In genomic region chr3:133854971-133855370, GRCh38 we compare ENCODE assay signal across 25 cellular contexts. TPM values are rescaled to one million over a fixed set of nuclear protein-coding genes. Genes with fewer than 3 reads are reported as not detected.
DNase-seq lines count a peak whose midpoint lies in the region; ATAC-seq and TF ChIP-seq lines count a peak whose summit lies in the region.
"Had no signal": no experiment of that assay in that cellular context is flagged by ENCODE, and none has a peak within 500 bp of the region (broad histone marks: within the 10 kb centered on the region; RNA-seq: fewer than 3 reads in every experiment).

No MANE protein-coding gene starts in this region.

- H3K27me3 ChIP-seq in right atrium auricular region: no peaks in the 10 kb centered on the region
- H3K27me3 ChIP-seq in spleen (replicated peaks in 1 of 7): no peaks in the 10 kb centered on the region
- H3K27me3 ChIP-seq: sigmoid colon had no signal

- H3K27me3 Mint-ChIP-seq in T-cell: no peaks in the 10 kb centered on the region
- H3K27me3 Mint-ChIP-seq: IgD-negative memory B cell; stimulated activated memory B cell treated with anti-CD40 and anti-IgM and Interleukin-4, amounts not matched to agents 10 μg/mL and 1 μg/mL and 100 μg/mL, for 72 hours had no signal

- WGBS in spleen, 5 donors: 88 to 92% (median 90%) methylated on average over 5 of the region's 5 CpGs

- H3K27ac Mint-ChIP-seq in T-cell: no peak overlapping the region
- H3K27ac Mint-ChIP-seq: activated CD4-positive, alpha-beta T cell treated with anti-CD3 and anti-CD28 coated beads for 36 hours; CD8-positive, alpha-beta T cell; IgD-negative memory B cell; stimulated activated memory B cell treated with anti-CD40 and anti-IgM and Interleukin-4, amounts not matched to agents 10 μg/mL and 1 μg/mL and 100 μg/mL, for 72 hours had no signal

- H3K9me3 Mint-ChIP-seq in T-cell: peaks cover 0 to 5% (median 0%) of the 10 kb centered on the region in 3 donors
- H3K9me3 Mint-ChIP-seq: CD8-positive, alpha-beta T cell; stimulated activated memory B cell treated with anti-CD40 and anti-IgM and Interleukin-4, amounts not matched to agents 10 μg/mL and 1 μg/mL and 100 μg/mL, for 72 hours had no signal

- no peak overlapping the region for H3K4me3 ChIP-seq in right atrium auricular region
- no peak overlapping the region for H3K4me3 ChIP-seq in spleen
- H3K4me3 ChIP-seq: lung, sigmoid colon had no signal

- H3K36me3 Mint-ChIP-seq in T-cell: no peaks in the 10 kb centered on the region
- H3K36me3 Mint-ChIP-seq: CD8-positive, alpha-beta T cell; IgD-negative memory B cell; stimulated activated memory B cell treated with anti-CD40 and anti-IgM and Interleukin-4, amounts not matched to agents 10 μg/mL and 1 μg/mL and 100 μg/mL, for 72 hours had no signal

- H3K4me1 Mint-ChIP-seq in T-cell: peaks cover 0 to 7% (median 3%) of the 10 kb centered on the region in 3 donors

- no peak for TF ChIP-seq POLR2A in spleen (IDR thresholded peaks at IDR 0.05)

- H3K4me1 ChIP-seq in right atrium auricular region: peaks cover 0 to 20% of the 10 kb centered on the region in 2 donors
- peaks cover 0 to 25% (median 7%) of the 10 kb centered on the region in 6 donors for H3K4me1 ChIP-seq in spleen
- H3K4me1 ChIP-seq: sigmoid colon had no signal

- intact Hi-C loops in cardiac septum (cut with DNase I) (no loop called here), spleen (cut with DNase I; ENCODE audit: low total_unique reads) (no loop called here)

- H3K36me3 ChIP-seq in right atrium auricular region (no peaks in the 10 kb centered on the region), spleen (no peaks in the 10 kb centered on the region)
- H3K36me3 ChIP-seq: sigmoid colon had no signal

- ATAC-seq in T-cell (replicated peaks in 1 of 4): no peak
- ATAC-seq: activated CD4-positive, alpha-beta T cell treated with anti-CD3 and anti-CD28 coated beads for 36 hours; CD8-positive, alpha-beta T cell; stimulated activated memory B cell treated with anti-CD40 and anti-IgM and Interleukin-4, amounts not matched to agents 10 μg/mL and 1 μg/mL and 100 μg/mL, for 72 hours had no signal

- CTCF ChIA-PET in T-cell (lab: Charles Lee): no interaction called here

- DNase-seq in cardiac septum (ENCODE audit: low spot score): peak; percentile 24
- DNase-seq in right atrium auricular region (ENCODE audit: low spot score): no peak
- DNase-seq in cerebellar cortex (ENCODE audit: low spot score): peak; percentile 22
- peak; percentile 72 for DNase-seq in midbrain (lab: John Stamatoyannopoulos, UW)
- no peak for DNase-seq in NCI-H1092 treated with DMSO at 0.1 percent for 48 hours (lab: John Stamatoyannopoulos, UW)
- DNase-seq in spleen: no peak
- no peak for DNase-seq in NCI-H748 treated with DMSO at 0.1 percent for 48 hours (lab: John Stamatoyannopoulos, UW)
- DNase-seq in T-cell: no peak
- DNase-seq: 8988T; activated CD4-positive, alpha-beta T cell treated with anti-CD3 and anti-CD28 coated beads for 36 hours; activated CD8-positive, alpha-beta memory T cell treated with anti-CD3 and anti-CD28 coated beads for 24 hours; activated gamma-delta T cell treated with Interleukin-2 at 50 U/mL for 16 hours; CD8-positive, alpha-beta T cell; DMS 273 treated with DMSO at 0.1 percent for 48 hours; effector memory CD4-positive, alpha-beta T cell; NCI-H1105 treated with DMSO at 0.1 percent for 48 hours; NCI-H1930; NCI-H345; RPMI8226; sigmoid colon; stimulated activated CD4-positive, alpha-beta T cell treated with anti-CD3 and anti-CD28 coated beads, Interleukin-4, amount 100 ng/mL, for 4 hours; T-helper 2 cell had no signal

- H3K27ac ChIP-seq in right atrium auricular region (no peak overlapping the region), spleen (no peak overlapping the region)
- H3K27ac ChIP-seq: sigmoid colon had no signal

- H3K9me3 ChIP-seq in right atrium auricular region: no peaks in the 10 kb centered on the region
- no peaks in the 10 kb centered on the region for H3K9me3 ChIP-seq in spleen
- H3K9me3 ChIP-seq: sigmoid colon had no signal

- POLR2A ChIA-PET in T-cell (lab: Charles Lee): interaction anchor here in 1 of 2 donors (0.6 kb wide), 1 partner anchor 9 kb away, joined by 3 read pairs; no protein-coding TSS in a partner anchor

- TF ChIP-seq CTCF in right atrium auricular region (IDR thresholded peaks at IDR 0.05) (no peak), spleen (IDR thresholded peaks at IDR 0.05 in 8 of 11, conservative IDR thresholded peaks at IDR 0.05 in 3 of 11) (no peak)

- no peak overlapping the region for H3K4me3 Mint-ChIP-seq in T-cell
- H3K4me3 Mint-ChIP-seq: activated CD4-positive, alpha-beta T cell treated with anti-CD3 and anti-CD28 coated beads for 36 hours; CD8-positive, alpha-beta T cell; IgD-negative memory B cell; stimulated activated memory B cell treated with anti-CD40 and anti-IgM and Interleukin-4, amounts not matched to agents 10 μg/mL and 1 μg/mL and 100 μg/mL, for 72 hours had no signal

RNA-seq across cellular contexts. Expression of gene RAB6B, which starts 40.7 kb away (rescaled TPM):
- 42.4 TPM for total RNA-seq in cardiac septum
- total RNA-seq in right atrium auricular region: 10 to 100 TPM in 1 of 2 donors, 1 to 10 TPM in 1; 9.5 to 11.5 TPM
- 10 to 100 TPM in 2 of 7 donors, 1 to 10 TPM in 5; 6.1 to 20.4 (median 9.7) TPM for total RNA-seq in spleen
- polyA plus RNA-seq in spleen: 1 to 10 TPM; 1.3 to 8.3 (median 6.7) TPM
- total RNA-seq in T-cell: 1 to 10 TPM in 2 of 5 donors, under 1 TPM in 3; 0.23 to 2.4 (median 0.76) TPM

RNA-seq across cellular contexts. Expression of gene SRPRB, which starts 49.4 kb away (rescaled TPM):
- total RNA-seq in cardiac septum (27.6 TPM), right atrium auricular region (10 to 100 TPM; 16.4 to 24.8 TPM), spleen (10 to 100 TPM; 22.3 to 38.5 (median 28.1) TPM), T-cell (10 to 100 TPM; 26.9 to 50.3 (median 45.6) TPM)
- polyA plus RNA-seq in spleen: 10 to 100 TPM; 11.5 to 18.7 (median 17.8) TPM

Comparison
In these comparisons a context has a peak if more than half of its experiments do, and no peak if none do; other contexts are left out.
1. DNase-seq: peak in cardiac septum (single experiment), cerebellar cortex (single experiment) and midbrain (single experiment); none in right atrium auricular region (single experiment), NCI-H1092 treated with DMSO at 0.1 percent for 48 hours (single experiment), spleen (single experiment), NCI-H748 treated with DMSO at 0.1 percent for 48 hours (single experiment) and T-cell (0 of 34).